Comparison of ENCODE assay signal across 1 cellular context in the genomic region with DNA sequence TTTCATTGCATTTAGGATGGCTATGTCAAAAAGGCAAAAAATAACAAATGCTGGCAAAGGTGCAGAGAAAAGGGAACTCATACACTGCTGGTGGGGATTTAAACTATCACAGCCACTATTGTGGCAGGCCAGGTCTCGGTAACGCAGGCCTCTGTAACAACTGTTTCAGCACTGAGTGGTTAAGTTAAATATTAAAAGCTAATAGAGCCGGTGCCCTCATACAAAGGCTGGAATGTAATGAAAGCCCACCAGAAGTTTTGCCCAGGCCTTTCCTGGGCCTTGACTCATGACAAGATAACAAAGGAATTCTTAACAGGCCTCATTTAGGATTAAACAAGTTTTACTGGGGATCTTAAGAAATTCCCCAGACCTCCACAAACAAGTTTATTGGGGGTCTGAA.
A peak's percentile ranks its signal among the peaks of the same experiment; 100 is the strongest.
TF ChIP-seq lines count a peak whose summit lies in the region.

No MANE protein-coding gene starts in this region.

TF ChIP-seq in HepG2, 621 proteins besides CTCF, POLR2A, EP300 and RAD21 (continued from another document):
- TF ChIP-seq ZBTB40 (IDR thresholded peaks at IDR 0.05) (no peak), ZBTB40 (CRISPR knock-in tag; IDR thresholded peaks at IDR 0.05) (no peak), YEATS2 (CRISPR knock-in tag; IDR thresholded peaks at IDR 0.05; ENCODE audit: borderline replicate concordance) (no peak), KAT8 (CRISPR knock-in tag; IDR thresholded peaks at IDR 0.05) (0 out of 2 replicates have a peak, but pooled peaks have one; percentile 21), KDM5A (IDR thresholded peaks at IDR 0.05; ENCODE audit: borderline replicate concordance, low read length) (no peak), STAT6 (CRISPR knock-in tag; IDR thresholded peaks at IDR 0.05; ENCODE audit: borderline replicate concordance) (no peak), GATAD2A (CRISPR knock-in tag; IDR thresholded peaks at IDR 0.05) (peak; percentile 83), ZNF230 (CRISPR knock-in tag; IDR thresholded peaks at IDR 0.05) (no peak), NFRKB (IDR thresholded peaks at IDR 0.05) (no peak), ZNF644 (CRISPR knock-in tag; IDR thresholded peaks at IDR 0.05; ENCODE audit: low read depth) (no peak), ZFYVE20 (CRISPR knock-in tag; IDR thresholded peaks at IDR 0.05; ENCODE audit: borderline replicate concordance, low read depth) (no peak), MYNN (CRISPR knock-in tag; IDR thresholded peaks at IDR 0.05; ENCODE audit: low read depth) (no peak), ZBTB7B (CRISPR knock-in tag; IDR thresholded peaks at IDR 0.05) (peak; percentile 94), SRY (CRISPR knock-in tag; IDR thresholded peaks at IDR 0.05) (no peak), NFE2 (CRISPR knock-in tag; IDR thresholded peaks at IDR 0.05) (no peak), NFKB2 (CRISPR knock-in tag; IDR thresholded peaks at IDR 0.05; ENCODE audit: borderline replicate concordance) (no peak), KLF16 (CRISPR knock-in tag; IDR thresholded peaks at IDR 0.05) (no peak), PLRG1 (conservative IDR thresholded peaks at IDR 0.05) (no peak), DDIT3 (CRISPR knock-in tag; IDR thresholded peaks at IDR 0.05) (no peak), FOXM1 (CRISPR knock-in tag; IDR thresholded peaks at IDR 0.05) (no peak)
- TF ChIP-seq, protein P1, sequence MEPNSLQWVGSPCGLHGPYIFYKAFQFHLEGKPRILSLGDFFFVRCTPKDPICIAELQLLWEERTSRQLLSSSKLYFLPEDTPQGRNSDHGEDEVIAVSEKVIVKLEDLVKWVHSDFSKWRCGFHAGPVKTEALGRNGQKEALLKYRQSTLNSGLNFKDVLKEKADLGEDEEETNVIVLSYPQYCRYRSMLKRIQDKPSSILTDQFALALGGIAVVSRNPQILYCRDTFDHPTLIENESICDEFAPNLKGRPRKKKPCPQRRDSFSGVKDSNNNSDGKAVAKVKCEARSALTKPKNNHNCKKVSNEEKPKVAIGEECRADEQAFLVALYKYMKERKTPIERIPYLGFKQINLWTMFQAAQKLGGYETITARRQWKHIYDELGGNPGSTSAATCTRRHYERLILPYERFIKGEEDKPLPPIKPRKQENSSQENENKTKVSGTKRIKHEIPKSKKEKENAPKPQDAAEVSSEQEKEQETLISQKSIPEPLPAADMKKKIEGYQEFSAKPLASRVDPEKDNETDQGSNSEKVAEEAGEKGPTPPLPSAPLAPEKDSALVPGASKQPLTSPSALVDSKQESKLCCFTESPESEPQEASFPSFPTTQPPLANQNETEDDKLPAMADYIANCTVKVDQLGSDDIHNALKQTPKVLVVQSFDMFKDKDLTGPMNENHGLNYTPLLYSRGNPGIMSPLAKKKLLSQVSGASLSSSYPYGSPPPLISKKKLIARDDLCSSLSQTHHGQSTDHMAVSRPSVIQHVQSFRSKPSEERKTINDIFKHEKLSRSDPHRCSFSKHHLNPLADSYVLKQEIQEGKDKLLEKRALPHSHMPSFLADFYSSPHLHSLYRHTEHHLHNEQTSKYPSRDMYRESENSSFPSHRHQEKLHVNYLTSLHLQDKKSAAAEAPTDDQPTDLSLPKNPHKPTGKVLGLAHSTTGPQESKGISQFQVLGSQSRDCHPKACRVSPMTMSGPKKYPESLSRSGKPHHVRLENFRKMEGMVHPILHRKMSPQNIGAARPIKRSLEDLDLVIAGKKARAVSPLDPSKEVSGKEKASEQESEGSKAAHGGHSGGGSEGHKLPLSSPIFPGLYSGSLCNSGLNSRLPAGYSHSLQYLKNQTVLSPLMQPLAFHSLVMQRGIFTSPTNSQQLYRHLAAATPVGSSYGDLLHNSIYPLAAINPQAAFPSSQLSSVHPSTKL (CRISPR knock-in tag; IDR thresholded peaks at IDR 0.05) = peak; percentile 56
- TF ChIP-seq, protein P2, sequence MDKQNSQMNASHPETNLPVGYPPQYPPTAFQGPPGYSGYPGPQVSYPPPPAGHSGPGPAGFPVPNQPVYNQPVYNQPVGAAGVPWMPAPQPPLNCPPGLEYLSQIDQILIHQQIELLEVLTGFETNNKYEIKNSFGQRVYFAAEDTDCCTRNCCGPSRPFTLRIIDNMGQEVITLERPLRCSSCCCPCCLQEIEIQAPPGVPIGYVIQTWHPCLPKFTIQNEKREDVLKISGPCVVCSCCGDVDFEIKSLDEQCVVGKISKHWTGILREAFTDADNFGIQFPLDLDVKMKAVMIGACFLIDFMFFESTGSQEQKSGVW (CRISPR knock-in tag; IDR thresholded peaks at IDR 0.05; ENCODE audit: borderline replicate concordance) = no peak
- TF ChIP-seq, protein P3, sequence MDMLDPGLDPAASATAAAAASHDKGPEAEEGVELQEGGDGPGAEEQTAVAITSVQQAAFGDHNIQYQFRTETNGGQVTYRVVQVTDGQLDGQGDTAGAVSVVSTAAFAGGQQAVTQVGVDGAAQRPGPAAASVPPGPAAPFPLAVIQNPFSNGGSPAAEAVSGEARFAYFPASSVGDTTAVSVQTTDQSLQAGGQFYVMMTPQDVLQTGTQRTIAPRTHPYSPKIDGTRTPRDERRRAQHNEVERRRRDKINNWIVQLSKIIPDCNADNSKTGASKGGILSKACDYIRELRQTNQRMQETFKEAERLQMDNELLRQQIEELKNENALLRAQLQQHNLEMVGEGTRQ (IDR thresholded peaks at IDR 0.05; ENCODE audit: low read depth, low read length) = no peak
- TF ChIP-seq, protein P3 (CRISPR knock-in tag; IDR thresholded peaks at IDR 0.05; ENCODE audit: borderline replicate concordance) = no peak
TF ChIP-seq in HepG2: peak in this region for 32.
